In the genomic region with DNA sequence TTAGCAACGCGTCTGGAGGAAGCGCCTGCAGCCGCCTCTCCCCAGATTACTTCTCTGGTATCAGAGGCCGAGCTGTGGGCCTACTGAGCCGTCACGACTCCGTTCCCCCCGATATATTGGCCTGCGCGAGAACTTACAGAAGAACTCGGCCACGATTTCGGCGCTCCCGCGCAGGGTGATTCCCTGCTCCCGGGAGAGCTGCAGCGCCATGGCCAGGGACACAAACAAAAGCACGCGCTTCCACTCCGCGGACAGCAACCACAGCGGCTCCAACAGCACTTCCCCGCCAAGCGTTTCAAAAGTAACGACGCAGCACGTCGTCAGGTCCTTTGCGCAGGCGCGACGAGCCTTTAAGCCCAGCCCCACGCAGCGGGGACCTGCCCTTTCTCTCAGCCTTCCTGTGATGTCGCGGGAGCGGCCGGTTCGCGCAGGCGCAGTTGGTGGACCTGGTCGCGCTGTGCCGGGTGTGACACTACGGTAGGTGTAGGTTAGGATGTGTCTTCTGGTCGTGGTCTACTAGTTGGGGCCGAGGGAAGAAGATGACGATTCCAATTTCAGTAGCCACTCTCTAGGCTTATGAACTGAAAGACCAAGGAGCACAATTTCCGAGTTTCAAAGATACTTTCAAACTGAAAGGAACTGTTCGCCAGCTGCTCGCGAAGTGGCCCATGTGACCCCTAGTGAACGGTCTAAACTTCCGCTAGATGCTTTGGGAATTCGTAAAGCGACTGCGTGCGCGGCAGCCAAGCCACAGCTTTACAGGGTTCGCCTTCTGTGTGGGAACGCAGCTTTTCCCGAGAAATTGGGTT, we compare ENCODE assay signal across 8 cellular contexts. TPM values are rescaled to one million over a fixed set of nuclear protein-coding genes. Genes with fewer than 3 reads are reported as not detected.
DNase-seq lines count a peak whose midpoint lies in the region; ATAC-seq and TF ChIP-seq lines count a peak whose summit lies in the region.

A gene (minus strand): TSS at position 324 of the 809 bp plus-strand sequence. CDS start 114 bp downstream, at position 210.

- H3K4me3 ChIP-seq in ACC112 (ENCODE audit: low read depth, low read length) (peak within 1 kb of the TSS; percentile 88), breast epithelium (peak within 1 kb of the TSS; percentile 63 to 80 (median 72)), iPS-18c (ENCODE audit: insufficient read depth, low read depth, low read length) (peak within 1 kb of the TSS; percentile 74), skeletal muscle tissue (ENCODE audit: low read length in 3 of 3) (peak within 1 kb of the TSS; percentile 93 to 97 (median 93))

- H3K27me3 ChIP-seq in ACC112 (ENCODE audit: insufficient read depth, low read length) (no peaks in the 10 kb centered on the region), breast epithelium (no peaks in the 10 kb centered on the region), skeletal muscle tissue (ENCODE audit: control insufficient read depth in 3 of 3, insufficient read depth in 3 of 3, low read length in 3 of 3) (no peaks in the 10 kb centered on the region)

- no peak for TF ChIP-seq CTCF in VCaP (conservative IDR thresholded peaks at IDR 0.05)
- TF ChIP-seq CTCF in breast epithelium (IDR thresholded peaks at IDR 0.05) = no peak

- no peaks in the 10 kb centered on the region for H3K36me3 ChIP-seq in ACC112 (ENCODE audit: insufficient read depth, low read length)
- H3K36me3 ChIP-seq in breast epithelium = no peaks in the 10 kb centered on the region
- no peaks in the 10 kb centered on the region for H3K36me3 ChIP-seq in skeletal muscle tissue (ENCODE audit: control insufficient read depth in 3 of 3, insufficient read depth in 3 of 3, low read length in 3 of 3)

- peaks cover 67% of the 10 kb centered on the region for H3K4me1 ChIP-seq in ACC112 (ENCODE audit: control insufficient read depth, insufficient read depth, low read length, unreplicated experiment)
- H3K4me1 ChIP-seq in breast epithelium = no peaks in the 10 kb centered on the region
- peaks cover 12 to 19% (median 19%) of the 10 kb centered on the region in 3 donors for H3K4me1 ChIP-seq in skeletal muscle tissue (ENCODE audit: control insufficient read depth in 3 of 3, insufficient read depth in 3 of 3, low read length in 3 of 3)

- H3K9me3 ChIP-seq in breast epithelium (no peaks in the 10 kb centered on the region), iPS-18c (ENCODE audit: control insufficient read depth, insufficient read depth, low read length) (no peaks in the 10 kb centered on the region), skeletal muscle tissue (ENCODE audit: control insufficient read depth in 3 of 3, low read length in 3 of 3) (no peaks in the 10 kb centered on the region)

- DNase-seq in NCI-H2196 treated with DMSO at 0.1 percent for 48 hours (lab: John Stamatoyannopoulos, UW; ENCODE audit: unreplicated experiment) (peak; percentile 79), breast epithelium (ENCODE audit: low spot score in 2 of 2) (peak; percentile 97)

- peak; percentile 89 for TF ChIP-seq POLR2A in breast epithelium (IDR thresholded peaks at IDR 0.05)

- H3K27ac ChIP-seq in ACC112 (ENCODE audit: low read depth, low read length) = peak within 1 kb of the TSS; percentile 90
- peak within 1 kb of the TSS; percentile 81 for H3K27ac ChIP-seq in VCaP
- peak within 1 kb of the TSS; percentile 96 to 97 for H3K27ac ChIP-seq in breast epithelium
- peak within 1 kb of the TSS; percentile 96 for H3K27ac ChIP-seq in skeletal muscle tissue (ENCODE audit: low read depth, low read length)

- peak within 1 kb of the TSS; percentile 92 to 95 (median 95) for H3K9ac ChIP-seq in skeletal muscle tissue (ENCODE audit: low read depth in 1 of 3, low read length in 3 of 3)

- intact Hi-C loops in breast epithelium (cut with DNase I; ENCODE audit: low total_unique reads) = no loop called here

- ATAC-seq in GM18870 (IDR thresholded peaks at IDR 0.05; ENCODE audit: unreplicated experiment) (peak; percentile 94), HG03135 (IDR thresholded peaks at IDR 0.05; ENCODE audit: unreplicated experiment) (peak; percentile 90)

- H3K79me2 ChIP-seq in ACC112 (ENCODE audit: control insufficient read depth, insufficient read depth, low read length, unreplicated experiment) = peaks cover 68% of the 10 kb centered on the region

- H2AFZ ChIP-seq in ACC112 (ENCODE audit: low read length, unreplicated experiment) = peak within 1 kb of the TSS; percentile 79

RNA-seq across cellular contexts. Expression of the gene that starts here (rescaled TPM):
- total RNA-seq in breast epithelium (1 to 10 TPM; 2.6 to 4.4 (median 3.2) TPM), skeletal muscle tissue (4.2 TPM)

Comparison
In these comparisons a context has a peak if more than half of its experiments do, and no peak if none do; other contexts are left out.
1. Peak in every context shown above with its lines: DNase-seq, ATAC-seq, H3K4me3 ChIP-seq and H3K27ac ChIP-seq.